Comparison of ENCODE assay signal across 29 cellular contexts in genomic region chr6:37776546-37776945, GRCh38.
"Had no signal": no experiment of that assay in that cellular context is flagged by ENCODE, and none has a peak within 500 bp of the region (broad histone marks: within the 10 kb centered on the region; RNA-seq: fewer than 3 reads in every experiment).

No MANE protein-coding gene starts in this region.

- H2AFZ ChIP-seq: PC-9 had no signal

- DNase-seq: activated CD4-positive, alpha-beta memory T cell treated with anti-CD3 and anti-CD28 coated beads, Interleukin-2, amount 10 ng/mL, durations not matched to agents 7 days and 5 days; activated CD4-positive, alpha-beta T cell treated with anti-CD3 and anti-CD28 coated beads for 36 hours; activated CD4-positive, alpha-beta T cell treated with anti-CD3 and anti-CD28 coated beads, Interleukin-2, amount 50 U/mL, for 1 hour; activated gamma-delta T cell; activated naive CD4-positive, alpha-beta T cell treated with anti-CD3 and anti-CD28 coated beads for 36 hours; activated naive CD8-positive, alpha-beta T cell treated with anti-CD3 and anti-CD28 coated beads, Interleukin-2, amount 10 ng/mL, durations not matched to agents 7 days and 5 days; activated T-cell treated with anti-CD3 and anti-CD28 coated beads for 4 hours; activated T-cell treated with anti-CD3 and anti-CD28 coated beads, Interleukin-2, amount 50 U/mL, for 48 hours; adrenal gland; anterior cingulate cortex; caudate nucleus; IMR-90; KG1; MV-4-11; NCI-H1092 treated with DMSO at 0.1 percent for 48 hours; NCI-H1417 treated with DMSO at 0.1 percent for 48 hours; NCI-H1694; NCI-H2029; NCI-H226; NCI-H526; NCI-H82; NK-92 treated with Interleukin-12 subunit alpha and Interleukin-12 subunit beta, amount 100 ng/mL, for 24 hours; PC-9; SIG-M5; T-helper 2 cell; T1000 had no signal

- H3K27ac Mint-ChIP-seq: activated CD4-positive, alpha-beta memory T cell treated with anti-CD3 and anti-CD28 coated beads, Interleukin-2, amount 10 ng/mL, durations not matched to agents 7 days and 5 days; activated CD4-positive, alpha-beta T cell treated with anti-CD3 and anti-CD28 coated beads for 36 hours; activated naive CD4-positive, alpha-beta T cell treated with anti-CD3 and anti-CD28 coated beads for 36 hours; activated naive CD8-positive, alpha-beta T cell treated with anti-CD3 and anti-CD28 coated beads, Interleukin-2, amount 10 ng/mL, durations not matched to agents 7 days and 5 days; activated T-helper 17 cell treated with anti-CD3 and anti-CD28 coated beads, Interleukin-2, amount 50 U/mL, for 72 hours had no signal

- FAIRE-seq: TTC549 had no signal

- H3K27ac ChIP-seq: adrenal gland, PC-9, VCaP had no signal

- H3K36me3 ChIP-seq: adrenal gland had no signal

- H3K9me3 ChIP-seq: adrenal gland had no signal

- H3K4me1 Mint-ChIP-seq: activated CD4-positive, alpha-beta memory T cell treated with anti-CD3 and anti-CD28 coated beads, Interleukin-2, amount 10 ng/mL, durations not matched to agents 7 days and 5 days; activated CD4-positive, alpha-beta T cell treated with anti-CD3 and anti-CD28 coated beads for 36 hours; activated T-helper 17 cell treated with anti-CD3 and anti-CD28 coated beads, Interleukin-2, amount 50 U/mL, for 72 hours had no signal

- H3K4me1 ChIP-seq: adrenal gland had no signal

- H3K36me3 Mint-ChIP-seq: activated naive CD8-positive, alpha-beta T cell treated with anti-CD3 and anti-CD28 coated beads, Interleukin-2, amount 10 ng/mL, durations not matched to agents 7 days and 5 days had no signal

- H3K4me3 Mint-ChIP-seq: activated CD4-positive, alpha-beta memory T cell treated with anti-CD3 and anti-CD28 coated beads, Interleukin-2, amount 10 ng/mL, durations not matched to agents 7 days and 5 days; activated CD4-positive, alpha-beta T cell treated with anti-CD3 and anti-CD28 coated beads for 36 hours; activated naive CD4-positive, alpha-beta T cell treated with anti-CD3 and anti-CD28 coated beads for 36 hours; activated naive CD8-positive, alpha-beta T cell treated with anti-CD3 and anti-CD28 coated beads, Interleukin-2, amount 10 ng/mL, durations not matched to agents 7 days and 5 days; activated T-helper 17 cell treated with anti-CD3 and anti-CD28 coated beads, Interleukin-2, amount 50 U/mL, for 72 hours had no signal

- ATAC-seq: activated CD4-positive, alpha-beta T cell treated with anti-CD3 and anti-CD28 coated beads for 36 hours; activated T-helper 17 cell treated with anti-CD3 and anti-CD28 coated beads, Interleukin-2, amount 50 U/mL, for 72 hours had no signal

- H3K4me2 ChIP-seq: PC-9 had no signal

- H3K9me3 Mint-ChIP-seq: activated CD4-positive, alpha-beta memory T cell treated with anti-CD3 and anti-CD28 coated beads, Interleukin-2, amount 10 ng/mL, durations not matched to agents 7 days and 5 days had no signal

- H3K4me3 ChIP-seq: adrenal gland, PC-9 had no signal

- H3K27me3 ChIP-seq: adrenal gland had no signal
